Comparison of ENCODE assay signal across 20 cellular contexts in the genomic region with DNA sequence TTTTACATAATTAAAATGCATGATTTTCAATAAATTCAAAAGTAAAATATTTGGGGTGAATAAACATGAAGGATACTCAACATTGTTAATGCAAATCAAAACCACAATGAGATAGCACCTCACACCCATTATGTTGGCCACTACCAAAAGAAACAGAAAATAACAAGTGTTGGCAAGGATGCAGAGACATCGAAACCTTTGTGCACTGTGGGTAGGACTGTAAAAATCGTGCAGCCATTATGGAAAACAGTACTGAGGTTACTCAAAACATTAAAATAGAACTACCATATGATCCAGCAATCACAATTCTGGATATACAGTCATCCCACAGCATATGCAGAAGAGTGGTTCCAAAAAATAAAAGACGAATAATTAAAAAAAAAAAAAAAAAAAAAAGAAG. TPM values are rescaled to one million over a fixed set of nuclear protein-coding genes. Genes with fewer than 3 reads are reported as not detected.
"Had no signal": no experiment of that assay in that cellular context is flagged by ENCODE, and none has a peak within 500 bp of the region (broad histone marks: within the 10 kb centered on the region; RNA-seq: fewer than 3 reads in every experiment).

No MANE protein-coding gene starts in this region.

- H2AFZ ChIP-seq: PC-9 had no signal

- H3K9me3 ChIP-seq: body of pancreas had no signal

- DNase-seq: activated CD4-positive, alpha-beta T cell treated with anti-CD3 and anti-CD28 coated beads for 48 hours; activated CD4-positive, alpha-beta T cell treated with anti-CD3 and anti-CD28 coated beads, Interleukin-2, amount 50 U/mL, for 48 hours; activated gamma-delta T cell; activated naive CD4-positive, alpha-beta T cell treated with anti-CD3 and anti-CD28 coated beads, Interleukin-2, amount 10 ng/mL, durations not matched to agents 7 days and 5 days; amniotic stem cell; body of pancreas; central memory CD4-positive, alpha-beta T cell; Kasumi-1; NCI-H1105 treated with DMSO at 0.1 percent for 48 hours; NCI-H1436 treated with DMSO at 0.1 percent for 48 hours; NCI-H187; NCI-H2081; NCI-H510A treated with DMSO at 0.1 percent for 48 hours; NCI-H69; NK-92 treated with Interleukin-12 subunit alpha and Interleukin-12 subunit beta, amount 100 ng/mL, for 24 hours; PC-9; SHP77 treated with DMSO at 0.1 percent for 48 hours had no signal

- H3K4me1 ChIP-seq: ascending aorta, body of pancreas had no signal

- H3K4me3 ChIP-seq: ascending aorta, body of pancreas, PC-9 had no signal

- H3K27me3 Mint-ChIP-seq: activated naive CD4-positive, alpha-beta T cell treated with anti-CD3 and anti-CD28 coated beads, Interleukin-2, amount 10 ng/mL, durations not matched to agents 7 days and 5 days had no signal

- H3K4me2 ChIP-seq: PC-9 had no signal

- H3K4me3 Mint-ChIP-seq: activated naive CD4-positive, alpha-beta T cell treated with anti-CD3 and anti-CD28 coated beads, Interleukin-2, amount 10 ng/mL, durations not matched to agents 7 days and 5 days; T-helper 1 cell treated with Interleukin-12 subunit alpha and Interleukin-12 subunit beta and Interleukin-4 antibody, amounts not matched to agents 30 μg/mL and 1 μg/mL, for 36 hours had no signal

- H3K27me3 ChIP-seq: ascending aorta, body of pancreas had no signal

- H3K27ac ChIP-seq: ascending aorta, body of pancreas, PC-9 had no signal

- H3K27ac Mint-ChIP-seq: activated naive CD4-positive, alpha-beta T cell treated with anti-CD3 and anti-CD28 coated beads, Interleukin-2, amount 10 ng/mL, durations not matched to agents 7 days and 5 days; T-helper 1 cell treated with Interleukin-12 subunit alpha and Interleukin-12 subunit beta and Interleukin-4 antibody, amounts not matched to agents 30 μg/mL and 1 μg/mL, for 36 hours had no signal

- FAIRE-seq: bronchial epithelial cell had no signal

- H3K36me3 ChIP-seq: ascending aorta had no signal

- ATAC-seq: body of pancreas had no signal

RNA-seq across cellular contexts. Expression of gene EZH2, which starts 13.1 kb away (rescaled TPM):
- total RNA-seq: ascending aorta had no signal
